19 cellular contexts compared by ENCODE assay signal in genomic region chr22:44200451-44200850, GRCh38. TPM values are rescaled to one million over a fixed set of nuclear protein-coding genes. Genes with fewer than 3 reads are reported as not detected.
"Had no signal": no experiment of that assay in that cellular context is flagged by ENCODE, and none has a peak within 500 bp of the region (broad histone marks: within the 10 kb centered on the region; RNA-seq: fewer than 3 reads in every experiment).

No MANE protein-coding gene starts in this region.

- H3K27ac ChIP-seq: colonic mucosa, left lung, SK-N-MC, thoracic aorta, upper lobe of left lung had no signal

- H3K9me3 ChIP-seq: colonic mucosa, left lung, thoracic aorta, upper lobe of left lung had no signal

- H3K4me1 ChIP-seq: colonic mucosa, left lung, upper lobe of left lung had no signal

- H3K36me3 ChIP-seq: colonic mucosa, thoracic aorta had no signal

- H3K27ac Mint-ChIP-seq: progenitor cell of endocrine pancreas, WTC11 had no signal

- DNase-seq: activated CD4-positive, alpha-beta T cell treated with anti-CD3 and anti-CD28 coated beads for 48 hours; activated CD8-positive, alpha-beta memory T cell treated with anti-CD3 and anti-CD28 coated beads for 24 hours; activated CD8-positive, alpha-beta memory T cell treated with anti-CD3 and anti-CD28 coated beads, Interleukin-2, amount 50 U/mL, for 48 hours; activated gamma-delta T cell; activated T-cell treated with anti-CD3 and anti-CD28 coated beads, Interleukin-2, amount 50 U/mL, for 48 hours; amniotic stem cell; colonic mucosa; left lung; small intestine; stimulated activated CD4-positive, alpha-beta T cell treated with anti-CD3 and anti-CD28 coated beads, Interleukin-15, amount 100 ng/mL, for 24 hours; stimulated activated CD4-positive, alpha-beta T cell treated with anti-CD3 and anti-CD28 coated beads, Interleukin-2, amount 100 ng/mL, for 48 hours had no signal

- H3K27me3 ChIP-seq: colonic mucosa, upper lobe of left lung had no signal

- H3K36me3 Mint-ChIP-seq: activated naive CD4-positive, alpha-beta T cell treated with anti-CD3 and anti-CD28 coated beads, Interleukin-2, amount 50 U/mL, for 72 hours; WTC11 had no signal

- H3K4me3 ChIP-seq: colonic mucosa, left lung, SK-N-MC, thoracic aorta, upper lobe of left lung had no signal

- H3K9me3 Mint-ChIP-seq: activated naive CD4-positive, alpha-beta T cell treated with anti-CD3 and anti-CD28 coated beads, Interleukin-2, amount 50 U/mL, for 72 hours; stimulated activated memory B cell treated with anti-CD40 and anti-IgM and Interleukin-4, amounts not matched to agents 10 μg/mL and 1 μg/mL and 100 μg/mL, for 72 hours; WTC11 had no signal

- H3K27me3 Mint-ChIP-seq: stimulated activated memory B cell treated with anti-CD40 and anti-IgM and Interleukin-4, amounts not matched to agents 10 μg/mL and 1 μg/mL and 100 μg/mL, for 72 hours had no signal

- ATAC-seq: activated naive CD4-positive, alpha-beta T cell treated with anti-CD3 and anti-CD28 coated beads, Interleukin-2, amount 50 U/mL, for 72 hours; left lung; stimulated activated memory B cell treated with anti-CD40 and anti-IgM and Interleukin-4, amounts not matched to agents 10 μg/mL and 1 μg/mL and 100 μg/mL, for 72 hours; WTC11 had no signal

- H3K4me3 Mint-ChIP-seq: stimulated activated memory B cell treated with anti-CD40 and anti-IgM and Interleukin-4, amounts not matched to agents 10 μg/mL and 1 μg/mL and 100 μg/mL, for 72 hours; WTC11 had no signal

RNA-seq across cellular contexts. Expression of gene PARVG, which starts 19.7 kb away (rescaled TPM):
- total RNA-seq: kidney epithelial cell, progenitor cell of endocrine pancreas had no signal
